In the genomic region with DNA sequence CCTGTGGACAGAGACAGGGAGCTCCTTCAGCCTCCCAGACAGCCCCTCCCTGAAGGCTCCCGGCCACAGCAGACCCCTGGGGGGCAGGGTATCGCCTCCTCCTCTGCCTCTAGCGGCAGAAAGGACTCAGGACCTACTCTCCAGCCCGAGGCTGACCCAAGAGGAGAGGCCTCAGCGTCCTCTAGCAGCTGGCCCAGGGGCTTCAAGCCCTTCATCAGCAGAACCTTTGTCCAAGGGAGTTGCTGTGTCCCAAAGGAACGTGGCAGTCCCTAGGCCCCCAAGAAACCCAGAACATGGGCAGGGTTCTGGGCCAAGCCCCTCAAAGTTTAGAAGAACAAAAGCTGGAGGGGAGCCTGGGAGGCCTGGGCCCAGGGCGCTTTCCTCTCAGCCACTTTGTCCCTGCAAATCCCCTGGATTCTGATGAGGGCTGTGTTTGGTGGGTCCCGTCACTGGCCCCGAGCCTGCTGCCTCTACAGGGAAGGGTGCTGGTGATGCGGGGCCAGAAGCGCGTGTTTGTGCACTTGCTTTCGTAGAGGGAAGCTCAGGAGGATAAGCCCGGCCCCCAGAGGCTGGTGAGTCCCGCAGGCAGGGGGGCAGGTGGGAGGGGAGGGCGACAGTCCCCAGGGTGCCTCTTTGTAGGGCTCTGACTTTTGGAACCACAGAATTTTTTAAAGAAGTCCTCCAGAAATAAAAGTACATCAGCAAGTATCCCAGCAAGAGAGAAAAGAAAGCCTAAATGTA, we compare ENCODE assay signal across 1 cellular context.
TF ChIP-seq lines count a peak whose summit lies in the region.

No MANE protein-coding gene starts in this region.

TF ChIP-seq in GM23338, 12 proteins besides CTCF, POLR2A, EP300 and RAD21 (continued from another document):
- TF ChIP-seq, protein P1, sequence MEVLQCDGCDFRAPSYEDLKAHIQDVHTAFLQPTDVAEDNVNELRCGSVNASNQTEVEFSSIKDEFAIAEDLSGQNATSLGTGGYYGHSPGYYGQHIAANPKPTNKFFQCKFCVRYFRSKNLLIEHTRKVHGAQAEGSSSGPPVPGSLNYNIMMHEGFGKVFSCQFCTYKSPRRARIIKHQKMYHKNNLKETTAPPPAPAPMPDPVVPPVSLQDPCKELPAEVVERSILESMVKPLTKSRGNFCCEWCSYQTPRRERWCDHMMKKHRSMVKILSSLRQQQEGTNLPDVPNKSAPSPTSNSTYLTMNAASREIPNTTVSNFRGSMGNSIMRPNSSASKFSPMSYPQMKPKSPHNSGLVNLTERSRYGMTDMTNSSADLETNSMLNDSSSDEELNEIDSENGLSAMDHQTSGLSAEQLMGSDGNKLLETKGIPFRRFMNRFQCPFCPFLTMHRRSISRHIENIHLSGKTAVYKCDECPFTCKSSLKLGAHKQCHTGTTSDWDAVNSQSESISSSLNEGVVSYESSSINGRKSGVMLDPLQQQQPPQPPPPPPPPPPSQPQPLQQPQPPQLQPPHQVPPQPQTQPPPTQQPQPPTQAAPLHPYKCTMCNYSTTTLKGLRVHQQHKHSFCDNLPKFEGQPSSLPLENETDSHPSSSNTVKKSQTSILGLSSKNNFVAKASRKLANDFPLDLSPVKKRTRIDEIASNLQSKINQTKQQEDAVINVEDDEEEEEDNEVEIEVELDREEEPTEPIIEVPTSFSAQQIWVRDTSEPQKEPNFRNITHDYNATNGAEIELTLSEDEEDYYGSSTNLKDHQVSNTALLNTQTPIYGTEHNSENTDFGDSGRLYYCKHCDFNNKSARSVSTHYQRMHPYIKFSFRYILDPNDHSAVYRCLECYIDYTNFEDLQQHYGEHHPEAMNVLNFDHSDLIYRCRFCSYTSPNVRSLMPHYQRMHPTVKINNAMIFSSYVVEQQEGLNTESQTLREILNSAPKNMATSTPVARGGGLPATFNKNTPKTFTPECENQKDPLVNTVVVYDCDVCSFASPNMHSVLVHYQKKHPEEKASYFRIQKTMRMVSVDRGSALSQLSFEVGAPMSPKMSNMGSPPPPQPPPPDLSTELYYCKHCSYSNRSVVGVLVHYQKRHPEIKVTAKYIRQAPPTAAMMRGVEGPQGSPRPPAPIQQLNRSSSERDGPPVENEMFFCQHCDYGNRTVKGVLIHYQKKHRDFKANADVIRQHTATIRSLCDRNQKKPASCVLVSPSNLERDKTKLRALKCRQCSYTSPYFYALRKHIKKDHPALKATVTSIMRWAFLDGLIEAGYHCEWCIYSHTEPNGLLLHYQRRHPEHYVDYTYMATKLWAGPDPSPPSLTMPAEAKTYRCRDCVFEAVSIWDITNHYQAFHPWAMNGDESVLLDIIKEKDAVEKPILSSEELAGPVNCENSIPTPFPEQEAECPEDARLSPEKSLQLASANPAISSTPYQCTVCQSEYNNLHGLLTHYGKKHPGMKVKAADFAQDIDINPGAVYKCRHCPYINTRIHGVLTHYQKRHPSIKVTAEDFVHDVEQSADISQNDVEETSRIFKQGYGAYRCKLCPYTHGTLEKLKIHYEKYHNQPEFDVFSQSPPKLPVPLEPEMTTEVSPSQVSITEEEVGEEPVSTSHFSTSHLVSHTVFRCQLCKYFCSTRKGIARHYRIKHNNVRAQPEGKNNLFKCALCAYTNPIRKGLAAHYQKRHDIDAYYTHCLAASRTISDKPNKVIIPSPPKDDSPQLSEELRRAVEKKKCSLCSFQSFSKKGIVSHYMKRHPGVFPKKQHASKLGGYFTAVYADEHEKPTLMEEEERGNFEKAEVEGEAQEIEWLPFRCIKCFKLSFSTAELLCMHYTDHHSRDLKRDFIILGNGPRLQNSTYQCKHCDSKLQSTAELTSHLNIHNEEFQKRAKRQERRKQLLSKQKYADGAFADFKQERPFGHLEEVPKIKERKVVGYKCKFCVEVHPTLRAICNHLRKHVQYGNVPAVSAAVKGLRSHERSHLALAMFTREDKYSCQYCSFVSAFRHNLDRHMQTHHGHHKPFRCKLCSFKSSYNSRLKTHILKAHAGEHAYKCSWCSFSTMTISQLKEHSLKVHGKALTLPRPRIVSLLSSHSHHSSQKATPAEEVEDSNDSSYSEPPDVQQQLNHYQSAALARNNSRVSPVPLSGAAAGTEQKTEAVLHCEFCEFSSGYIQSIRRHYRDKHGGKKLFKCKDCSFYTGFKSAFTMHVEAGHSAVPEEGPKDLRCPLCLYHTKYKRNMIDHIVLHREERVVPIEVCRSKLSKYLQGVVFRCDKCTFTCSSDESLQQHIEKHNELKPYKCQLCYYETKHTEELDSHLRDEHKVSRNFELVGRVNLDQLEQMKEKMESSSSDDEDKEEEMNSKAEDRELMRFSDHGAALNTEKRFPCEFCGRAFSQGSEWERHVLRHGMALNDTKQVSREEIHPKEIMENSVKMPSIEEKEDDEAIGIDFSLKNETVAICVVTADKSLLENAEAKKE (CRISPR knock-in tag; IDR thresholded peaks at IDR 0.05): no peak
- no peak for TF ChIP-seq ZNF114 (CRISPR knock-in tag; IDR thresholded peaks at IDR 0.05)
- TF ChIP-seq JUNB (IDR thresholded peaks at IDR 0.05; ENCODE audit: unreplicated experiment): no peak
TF ChIP-seq in GM23338: peak in this region for 0.
